17 cellular contexts compared by ENCODE assay signal in the genomic region with DNA sequence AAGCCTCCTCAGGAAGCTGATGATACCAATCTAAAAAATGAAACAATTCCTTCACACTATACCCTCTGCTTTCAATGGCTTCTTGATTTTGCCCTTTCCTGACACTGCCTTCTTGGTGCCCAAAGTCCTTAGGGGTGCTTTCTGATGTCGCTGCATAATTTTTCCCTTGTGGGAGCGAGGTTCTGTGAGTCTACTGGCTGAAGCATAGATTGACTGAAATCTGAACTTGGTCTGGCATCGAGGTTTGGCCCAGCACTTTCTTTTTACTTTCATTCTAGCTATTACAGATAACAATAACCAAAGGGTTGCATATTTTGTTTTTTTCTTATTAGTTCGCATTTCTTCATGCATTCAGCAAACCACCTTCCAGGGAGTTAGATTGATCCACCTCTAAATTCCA.
DNase-seq lines count a peak whose midpoint lies in the region; ATAC-seq and TF ChIP-seq lines count a peak whose summit lies in the region.
"Had no signal": no experiment of that assay in that cellular context is flagged by ENCODE, and none has a peak within 500 bp of the region (broad histone marks: within the 10 kb centered on the region; RNA-seq: fewer than 3 reads in every experiment).

No MANE protein-coding gene starts in this region.

- no peak overlapping the region for H3K27ac ChIP-seq in endodermal cell (ENCODE audit: low read depth, low read length)
- H3K27ac ChIP-seq: left lung, SK-N-MC, testis had no signal

- ATAC-seq in GM18868 (IDR thresholded peaks at IDR 0.05; ENCODE audit: unreplicated experiment) (peak; percentile 70), GM21526 (IDR thresholded peaks at IDR 0.05; ENCODE audit: low FRiP score, unreplicated experiment) (peak; percentile 40), HG03097 (IDR thresholded peaks at IDR 0.05; ENCODE audit: low FRiP score, unreplicated experiment) (peak; percentile 46), HG03139 (IDR thresholded peaks at IDR 0.05; ENCODE audit: unreplicated experiment) (no peak), omental fat pad (ENCODE audit: low FRiP score) (no peak)
- ATAC-seq: left lung had no signal

- no peaks in the 10 kb centered on the region for H3K4me1 ChIP-seq in endodermal cell (ENCODE audit: control insufficient read depth, insufficient read depth, low read length)
- H3K4me1 ChIP-seq: testis had no signal

- no peak overlapping the region for H3K4me3 Mint-ChIP-seq in endodermal cell
- H3K4me3 Mint-ChIP-seq: activated naive CD8-positive, alpha-beta T cell treated with anti-CD3 and anti-CD28 coated beads, Interleukin-2, amount 10 ng/mL, durations not matched to agents 7 days and 5 days had no signal

- H3K9me3 Mint-ChIP-seq in endodermal cell: peaks cover 1% of the 10 kb centered on the region
- H3K9me3 Mint-ChIP-seq: activated naive CD8-positive, alpha-beta T cell treated with anti-CD3 and anti-CD28 coated beads, Interleukin-2, amount 10 ng/mL, durations not matched to agents 7 days and 5 days had no signal

- peaks cover 9% of the 10 kb centered on the region for H3K9me3 ChIP-seq in endodermal cell (ENCODE audit: control insufficient read depth, low read length)
- H3K9me3 ChIP-seq: left lung, testis had no signal

- H3K27me3 Mint-ChIP-seq in endodermal cell (ENCODE audit: insufficient read depth): no peaks in the 10 kb centered on the region
- H3K27me3 Mint-ChIP-seq: activated naive CD8-positive, alpha-beta T cell treated with anti-CD3 and anti-CD28 coated beads, Interleukin-2, amount 10 ng/mL, durations not matched to agents 7 days and 5 days had no signal

- peak overlapping the region; percentile 59 for H3K27ac Mint-ChIP-seq in endodermal cell
- H3K27ac Mint-ChIP-seq: activated naive CD8-positive, alpha-beta T cell treated with anti-CD3 and anti-CD28 coated beads, Interleukin-2, amount 10 ng/mL, durations not matched to agents 7 days and 5 days had no signal

- peaks cover 22% of the 10 kb centered on the region for H3K4me1 Mint-ChIP-seq in endodermal cell

- no peak overlapping the region for H3K4me3 ChIP-seq in endodermal cell (ENCODE audit: low read length)
- H3K4me3 ChIP-seq: left lung, SK-N-MC, testis had no signal

- 90 to 93% methylated on average over 4 of the region's 4 CpGs for WGBS in endodermal cell (ENCODE audit: insufficient coverage in 1 of 2, insufficient read length in 1 of 2), 2 experiments

- H3K9ac ChIP-seq in endodermal cell (ENCODE audit: extremely low read depth, low read length, poor library complexity, severe bottlenecking): no peak overlapping the region

- TF ChIP-seq CTCF in endodermal cell (conservative IDR thresholded peaks at IDR 0.05) (no peak), omental fat pad (IDR thresholded peaks at IDR 0.05) (no peak)

- H3K36me3 ChIP-seq in endodermal cell (ENCODE audit: control insufficient read depth, insufficient read depth, low read length): peaks cover 71% of the 10 kb centered on the region

- DNase-seq in endodermal cell (no peak), omental fat pad (ENCODE audit: low spot score) (no peak), NCI-H2227 (lab: John Stamatoyannopoulos, UW; ENCODE audit: unreplicated experiment) (no peak)
- DNase-seq: activated CD4-positive, alpha-beta T cell treated with anti-CD3 and anti-CD28 coated beads, Interleukin-2, amount 50 U/mL, for 1 hour; activated naive CD8-positive, alpha-beta T cell treated with anti-CD3 and anti-CD28 coated beads, Interleukin-2, amount 10 ng/mL, durations not matched to agents 7 days and 5 days; Calu3; left lung; NCI-H1048; NCI-H774; nucleus accumbens; stimulated activated CD4-positive, alpha-beta T cell treated with anti-CD3 and anti-CD28 coated beads, Interleukin-4, amount 100 ng/mL, for 4 hours; testis had no signal

- no peaks in the 10 kb centered on the region for H3K27me3 ChIP-seq in endodermal cell (ENCODE audit: control insufficient read depth, insufficient read depth, low read length, poor library complexity, severe bottlenecking)
- H3K27me3 ChIP-seq: left lung, testis had no signal

- peaks cover 42% of the 10 kb centered on the region for H3K36me3 Mint-ChIP-seq in endodermal cell (ENCODE audit: low read depth)

Comparison
In these comparisons a context has a peak if more than half of its experiments do, and no peak if none do; other contexts are left out.
1. ATAC-seq: peak in GM18868 (single experiment), GM21526 (single experiment) and HG03097 (single experiment); none in HG03139 (single experiment) and omental fat pad (single experiment).